17 cellular contexts compared by ENCODE assay signal in the genomic region with DNA sequence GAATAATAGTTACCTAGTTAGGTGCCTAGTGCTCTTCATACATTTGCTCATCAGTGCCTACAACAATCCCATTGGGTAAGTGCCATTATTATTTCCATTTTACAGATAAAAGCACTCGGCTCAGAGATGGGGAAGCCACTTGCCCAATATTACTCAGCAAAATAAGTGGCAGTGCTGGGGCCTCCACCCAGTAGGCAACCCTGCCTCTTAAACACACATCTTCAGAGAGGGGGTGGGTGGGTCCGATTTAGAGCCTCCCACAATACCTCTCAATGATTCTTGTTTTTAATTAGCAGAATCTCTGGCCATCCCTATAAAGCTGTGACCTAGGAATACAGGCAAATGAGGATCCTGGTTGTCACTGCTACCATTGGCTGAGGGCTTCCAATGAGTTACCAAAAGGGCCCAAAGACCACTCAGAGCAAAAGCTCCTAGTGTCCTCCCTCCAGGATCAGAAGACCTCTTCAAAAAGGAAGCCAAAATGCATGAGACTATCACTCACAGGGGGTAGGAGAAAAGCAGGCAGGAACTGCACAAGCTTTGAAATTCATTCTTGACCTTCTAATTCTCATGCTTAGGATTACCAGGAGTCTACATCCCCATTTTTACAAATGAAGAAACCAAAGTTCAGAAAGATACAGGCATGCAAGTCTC. TPM values are rescaled to one million over a fixed set of nuclear protein-coding genes. Genes with fewer than 3 reads are reported as not detected.
DNase-seq lines count a peak whose midpoint lies in the region; ATAC-seq, FAIRE-seq and TF ChIP-seq lines count a peak whose summit lies in the region.
"Had no signal": no experiment of that assay in that cellular context is flagged by ENCODE, and none has a peak within 500 bp of the region (broad histone marks: within the 10 kb centered on the region; RNA-seq: fewer than 3 reads in every experiment).

No MANE protein-coding gene starts in this region.

- no TSS peak for BruUV-seq in GM12878 (replicated peaks; lab: Mats Ljungman, UMichigan)

- H3K18ac ChIP-seq in H9 (ENCODE audit: insufficient read length, low read depth, low read length) = no peak overlapping the region

- intact Hi-C loops in GM12878 (cut with micrococcal nuclease; ENCODE audit: unreplicated experiment) (loop anchor here (5.0 kb wide), 1 partner anchor 248 kb away; no protein-coding TSS in a partner anchor), vagina (cut with DNase I) (no loop called here)

- H3K56ac ChIP-seq in H9 (ENCODE audit: insufficient read length, low read depth, low read length) = no peak overlapping the region

- no peak overlapping the region for H2BK20ac ChIP-seq in H9 (ENCODE audit: low read depth, low read length, poor library complexity, severe bottlenecking)

- no peak overlapping the region for H2BK5ac ChIP-seq in H9 (ENCODE audit: insufficient read length, low read length)

- H3K9me3 Mint-ChIP-seq in H9 = no peaks in the 10 kb centered on the region; a peak in 1 of 5 replicates
- no peaks in the 10 kb centered on the region for H3K9me3 Mint-ChIP-seq in neural progenitor cell
- H3K9me3 Mint-ChIP-seq: activated naive CD4-positive, alpha-beta T cell treated with anti-CD3 and anti-CD28 coated beads, Interleukin-2, amount 50 U/mL, for 72 hours; naive thymus-derived CD8-positive, alpha-beta T cell; stimulated activated naive CD8-positive, alpha-beta T cell treated with anti-CD3 and anti-CD28 coated beads, Interleukin-15, amount 100 ng/mL, for 72 hours had no signal

- no peaks in the 10 kb centered on the region for H3K23me2 ChIP-seq in H9 (ENCODE audit: insufficient read length, low read depth, low read length, poor library complexity, severe bottlenecking)

- no peak overlapping the region for H3K23ac ChIP-seq in H9 (ENCODE audit: insufficient read length, low read depth, low read length)

- H3K36me3 ChIP-seq in GM12878 (ENCODE audit: control insufficient read depth in 2 of 2, insufficient read depth in 2 of 2, low read length in 1 of 2) (no peaks in the 10 kb centered on the region; a peak in 1 of 4 replicates), neural progenitor cell (no peaks in the 10 kb centered on the region), vagina (no peaks in the 10 kb centered on the region)

- TF ChIP-seq RAD21 in GM12878 (IDR thresholded peaks at IDR 0.05; ENCODE audit: insufficient read depth, low read depth, low read length) = no peak

- peak overlapping the region in 2 of 3 experiments; percentile 35 to 89; a peak in 2 of 7 replicates for H3K27ac Mint-ChIP-seq in H9
- peak overlapping the region; percentile 99 for H3K27ac Mint-ChIP-seq in neural progenitor cell
- H3K27ac Mint-ChIP-seq: activated naive CD4-positive, alpha-beta T cell treated with anti-CD3 and anti-CD28 coated beads, Interleukin-2, amount 50 U/mL, for 72 hours; stimulated activated naive CD8-positive, alpha-beta T cell treated with anti-CD3 and anti-CD28 coated beads, Interleukin-15, amount 100 ng/mL, for 72 hours had no signal

- H3K27me3 ChIP-seq in H9 (ENCODE audit: insufficient read depth, low read length) (no peaks in the 10 kb centered on the region), GM12878 (replicated peaks in 1 of 2; ENCODE audit: control insufficient read depth in 2 of 2, insufficient read depth in 2 of 2, low read length in 1 of 2) (no peaks in the 10 kb centered on the region), neural progenitor cell (no peaks in the 10 kb centered on the region), vagina (no peaks in the 10 kb centered on the region)

- DNase-seq in H9 (no peak), GM12878 (ENCODE audit: low read depth, low spot score) (no peak), neural progenitor cell (ENCODE audit: low spot score) (no peak), vagina (ENCODE audit: extremely low spot score in 2 of 2) (no peak), NCI-H1105 treated with DMSO at 0.1 percent for 48 hours (lab: John Stamatoyannopoulos, UW) (no peak)
- DNase-seq in activated CD4-positive, CD25-positive, alpha-beta regulatory T cell (lab: John Stamatoyannopoulos, UW) = no peak
- DNase-seq: central memory CD4-positive, alpha-beta T cell; DMS79 treated with DMSO at 0.1 percent for 48 hours; head of caudate nucleus; left cardiac atrium; naive thymus-derived CD8-positive, alpha-beta T cell; NCI-H2171 treated with DMSO at 0.1 percent for 48 hours; stimulated activated naive CD8-positive, alpha-beta T cell treated with anti-CD3 and anti-CD28 coated beads, Interleukin-15, amount 100 ng/mL, for 72 hours had no signal

- no peaks in the 10 kb centered on the region; a peak in 3 of 7 replicates for H3K36me3 Mint-ChIP-seq in H9 (ENCODE audit: insufficient read depth in 1 of 3, low read depth in 3 of 3)
- no peaks in the 10 kb centered on the region for H3K36me3 Mint-ChIP-seq in neural progenitor cell
- H3K36me3 Mint-ChIP-seq: activated naive CD4-positive, alpha-beta T cell treated with anti-CD3 and anti-CD28 coated beads, Interleukin-2, amount 50 U/mL, for 72 hours; naive thymus-derived CD8-positive, alpha-beta T cell had no signal

- H3K79me2 ChIP-seq in H9 (ENCODE audit: insufficient read depth, low read length) (no peaks in the 10 kb centered on the region), GM12878 (ENCODE audit: control insufficient read depth, insufficient read depth, low read length) (peaks cover 24% of the 10 kb centered on the region), neural progenitor cell (ENCODE audit: low read depth) (no peaks in the 10 kb centered on the region)

- H4K5ac ChIP-seq in H9 (ENCODE audit: insufficient read length, low read depth, low read length) = no peak overlapping the region

- H3K4me3 ChIP-seq in GM12878 = 0 out of 2 replicates have a peak overlapping the region, but pooled peaks have one; percentile 2
- no peak overlapping the region for H3K4me3 ChIP-seq in neural progenitor cell
- H3K4me3 ChIP-seq in vagina = no peak overlapping the region

- H3F3A ChIP-seq in neural progenitor cell (ENCODE audit: low read depth) = peaks cover 45% of the 10 kb centered on the region

- H2AFZ ChIP-seq in H9 (ENCODE audit: low read length) (no peak overlapping the region), GM12878 (ENCODE audit: control insufficient read depth, low read depth, low read length) (peak overlapping the region; percentile 59), neural progenitor cell (replicated peaks) (no peak overlapping the region)

- no peak overlapping the region for H3K4me2 ChIP-seq in H9 (ENCODE audit: insufficient read depth, insufficient read length, low read length)
- H3K4me2 ChIP-seq in GM12878 (ENCODE audit: control insufficient read depth, insufficient read depth) = peak overlapping the region; percentile 63
- no peak overlapping the region for H3K4me2 ChIP-seq in neural progenitor cell

- H2BK12ac ChIP-seq in H9 (ENCODE audit: insufficient read length, low read depth, low read length) = no peak overlapping the region

- in situ Hi-C loops in GM12878 (cut with MboI) = no loop called here

- 0 out of 4 replicates have a peak, but pooled peaks of 1 of the 2 experiments have one; percentile 24 for TF ChIP-seq EP300 in GM12878 (IDR thresholded peaks at IDR 0.05; ENCODE audit: borderline replicate concordance in 1 of 2, control insufficient read depth in 1 of 2, low read depth in 2 of 2, low read length in 2 of 2)

- H2AK5ac ChIP-seq in H9 (ENCODE audit: insufficient read length, low read length) = no peak overlapping the region

- H3K4me1 Mint-ChIP-seq in H9 (peaks cover 64 to 67% of the 10 kb centered on the region in 2 experiments), neural progenitor cell (peaks cover 57% of the 10 kb centered on the region)
- H3K4me1 Mint-ChIP-seq: stimulated activated naive CD8-positive, alpha-beta T cell treated with anti-CD3 and anti-CD28 coated beads, Interleukin-15, amount 100 ng/mL, for 72 hours had no signal

- H3K4me3 Mint-ChIP-seq in H9 (peak overlapping the region in 1 of 2 experiments; percentile 48; a peak in 2 of 5 replicates), neural progenitor cell (peak overlapping the region; percentile 80)
- H3K4me3 Mint-ChIP-seq: naive thymus-derived CD8-positive, alpha-beta T cell; stimulated activated naive CD8-positive, alpha-beta T cell treated with anti-CD3 and anti-CD28 coated beads, Interleukin-15, amount 100 ng/mL, for 72 hours had no signal

- SMC1A ChIA-PET in GM12878 (lab: Charles Lee; ENCODE audit: uncharacterized antibody, unreplicated experiment) = interaction anchor here (0.6 to 2.4 kb wide), 17 partner anchors 8 to 117 kb away, joined by 3 to 8 read pairs (median 4); no protein-coding TSS in a partner anchor

- POLR2A ChIA-PET in GM12878 (lab: Charles Lee) = interaction anchor here (0.6 to 3.1 kb wide), 18 partner anchors 8 to 476 kb away, joined by 3 to 25 read pairs (median 4); partner anchors contain the start of genes CXXC5, ECSCR and UBE2D2

- peaks cover 17% of the 10 kb centered on the region for H3K27me3 Mint-ChIP-seq in H9 (ENCODE audit: low read depth)
- H3K27me3 Mint-ChIP-seq in neural progenitor cell (ENCODE audit: insufficient read depth, low read depth) = peaks cover 6% of the 10 kb centered on the region
- H3K27me3 Mint-ChIP-seq: naive thymus-derived CD8-positive, alpha-beta T cell; stimulated activated naive CD8-positive, alpha-beta T cell treated with anti-CD3 and anti-CD28 coated beads, Interleukin-15, amount 100 ng/mL, for 72 hours had no signal

- RAD21 ChIA-PET in GM12878 (lab: Charles Lee; ENCODE audit: unreplicated experiment) = interaction anchor here (0.8 to 4.1 kb wide), 12 partner anchors 10 to 249 kb away, joined by 3 to 39 read pairs (median 4); partner anchors contain the start of gene UBE2D2

- no peak overlapping the region for H3K27ac ChIP-seq in H9 (ENCODE audit: insufficient read length, low read depth, low read length)
- peak overlapping the region; percentile 59 for H3K27ac ChIP-seq in GM12878 (ENCODE audit: control insufficient read depth, insufficient read depth)
- no peak overlapping the region for H3K27ac ChIP-seq in neural progenitor cell
- H3K27ac ChIP-seq in vagina = no peak overlapping the region

- TF ChIP-seq POLR2A in GM12878 (IDR thresholded peaks at IDR 0.05; ENCODE audit: low read depth, low read length) (no peak), vagina (IDR thresholded peaks at IDR 0.05) (no peak)

- no CpG with 5 or more reads among the region's 2 CpGs for WGBS in H9 (ENCODE audit: extremely low coverage, insufficient read length, low lambda C conversion rate)
- 3% methylated on average over 2 of the region's 2 CpGs for WGBS in GM12878 (ENCODE audit: insufficient coverage, insufficient replicate concordance, low lambda C conversion rate, missing lambda C conversion rate)

- no peak overlapping the region for H4K8ac ChIP-seq in H9 (replicated peaks; ENCODE audit: insufficient read length, low read depth, low read length)

- H3K9ac ChIP-seq in H9 (ENCODE audit: extremely low read depth, insufficient read length, low read length) (no peak overlapping the region), GM12878 (ENCODE audit: control insufficient read depth, insufficient read depth, low read length) (peak overlapping the region; percentile 45), neural progenitor cell (no peak overlapping the region)

- no peak overlapping the region for H3K14ac ChIP-seq in H9 (ENCODE audit: insufficient read depth, low read length)

- CTCF ChIA-PET in GM12878 (lab: Yijun Ruan, JAX) = interaction anchor here (0.6 to 3.3 kb wide), 10 partner anchors 10 to 239 kb away, joined by 3 to 17 read pairs (median 6); no protein-coding TSS in a partner anchor

- no peak for FAIRE-seq in GM12878 (lab: Jason Lieb, UNC)

- no peaks in the 10 kb centered on the region for H4K20me1 ChIP-seq in H9 (ENCODE audit: control insufficient read depth, insufficient read depth, insufficient read length)
- no peaks in the 10 kb centered on the region for H4K20me1 ChIP-seq in GM12878 (ENCODE audit: control insufficient read depth, insufficient read depth)
- peaks cover 5% of the 10 kb centered on the region for H4K20me1 ChIP-seq in neural progenitor cell (ENCODE audit: low read depth)

- no peak overlapping the region for H4K91ac ChIP-seq in H9 (ENCODE audit: insufficient read length, low read depth, low read length)

- no peak overlapping the region for H3T11ph ChIP-seq in H9 (ENCODE audit: low read length)

- H3K79me1 ChIP-seq in H9 (ENCODE audit: insufficient read depth, low read depth, low read length, poor library complexity, severe bottlenecking) = no peaks in the 10 kb centered on the region

- ATAC-seq in GM18511 (IDR thresholded peaks at IDR 0.05; ENCODE audit: unreplicated experiment) = peak; percentile 58
- ATAC-seq in GM12878 = peak; percentile 88
- no peak for ATAC-seq in HG03571 (IDR thresholded peaks at IDR 0.05; ENCODE audit: unreplicated experiment)
- ATAC-seq: activated naive CD4-positive, alpha-beta T cell treated with anti-CD3 and anti-CD28 coated beads, Interleukin-2, amount 50 U/mL, for 72 hours; left cardiac atrium; naive thymus-derived CD8-positive, alpha-beta T cell; sciatic nerve; stimulated activated naive CD8-positive, alpha-beta T cell treated with anti-CD3 and anti-CD28 coated beads, Interleukin-15, amount 100 ng/mL, for 72 hours had no signal

- H2BK15ac ChIP-seq in H9 (ENCODE audit: low read depth, low read length) = no peak overlapping the region

- H3K9me3 ChIP-seq in H9 (ENCODE audit: control insufficient read depth, low read depth, low read length) (no peaks in the 10 kb centered on the region), GM12878 (replicated peaks; ENCODE audit: control insufficient read depth, insufficient read depth, low read length) (no peaks in the 10 kb centered on the region; the same call in 2 of the 3 replicates), neural progenitor cell (ENCODE audit: low read depth) (no peaks in the 10 kb centered on the region), vagina (no peaks in the 10 kb centered on the region)

- H3K4me1 ChIP-seq in H9 (ENCODE audit: insufficient read depth, low read length) (peaks cover 17% of the 10 kb centered on the region; the same call in 1 of the 2 replicates), GM12878 (ENCODE audit: control insufficient read depth, insufficient read depth, low read length) (peaks cover 28% of the 10 kb centered on the region), neural progenitor cell (peaks cover 46% of the 10 kb centered on the region), vagina (peaks cover 3% of the 10 kb centered on the region)

- no peak for TF ChIP-seq CTCF in H9 (conservative IDR thresholded peaks at IDR 0.05)
- TF ChIP-seq CTCF in GM12878 (IDR thresholded peaks at IDR 0.05 in 2 of 3, conservative IDR thresholded peaks at IDR 0.05 in 1 of 3; ENCODE audit: control insufficient read depth in 2 of 3, extremely low read depth in 1 of 3, insufficient read depth in 1 of 3, low read depth in 3 of 3, low read length in 3 of 3) = no peak
- TF ChIP-seq CTCF in neural progenitor cell (IDR thresholded peaks at IDR 0.05) = no peak
- TF ChIP-seq CTCF in vagina (IDR thresholded peaks at IDR 0.05) = no peak

- no peak overlapping the region for H3K4ac ChIP-seq in H9 (ENCODE audit: low read depth, low read length)

- no peak overlapping the region for H2BK120ac ChIP-seq in H9 (ENCODE audit: low read depth, low read length, poor library complexity, severe bottlenecking)

RNA-seq across cellular contexts. Expression of gene UBE2D2, which starts 36.1 kb away (rescaled TPM):
- total RNA-seq in H9 (2021) (231 and 236 TPM in 2 replicates), GM12878 (2014; rRNA removed) (93.1 and 107 TPM in 2 replicates), GM12878 (2014; rRNA removed; fragmentation: Illumina TruSeq; extraction: Trizol) (134 and 136 TPM in 2 replicates), GM12878 (2021) (166 and 174 TPM in 2 replicates), neural progenitor cell (ENCODE audit: low replicate concordance) (131 and 141 TPM in 2 replicates), vagina (57.5 TPM)
- 91.1 and 104 TPM in 2 replicates for total RNA-seq in GM12878 (2013; cell fraction: nucleolus; rRNA removed)
- 146 TPM for polyA plus RNA-seq in GM12878 (2011; ENCODE audit: low read depth)
- polyA plus RNA-seq in GM12878 (2011; rRNA removed) (139 and 185 TPM in 2 replicates), GM12878 (2014; fragmentation: Illumina TruSeq; extraction: Trizol) (120 and 151 TPM in 2 replicates), GM12878 (2014; fragmentation: Nextera tagmentation; extraction: Ambion mirVana) (100 to 1,000 TPM in 1 of 2 experiments, 10 to 100 TPM in 1; 58.6 to 120 TPM), GM12878 (2014; rRNA removed) (79.2 and 99.2 TPM in 2 replicates), GM12878 (2016; fragmentation: Nextera tagmentation; extraction: Ambion mirVana) (100 to 1,000 TPM; 227 to 245 TPM)
- polyA plus RNA-seq in GM12878 (2011; cell fraction: cytosol; rRNA removed) = 40.9 and 52.0 TPM in 2 replicates
- 40.3 and 44.3 TPM in 2 replicates for polyA plus RNA-seq in GM12878 (2011; cell fraction: nucleus; rRNA removed)
- polyA plus RNA-seq in GM12878 (2012) = 193 and 217 TPM in 2 replicates
- polyA minus RNA-seq in GM12878 (2011; rRNA and poly(A)+ RNA removed) = 52.8 and 83.5 TPM in 2 replicates
- polyA minus RNA-seq in GM12878 (2011; cell fraction: cytosol; rRNA and poly(A)+ RNA removed) = 31.5 and 44.0 TPM in 2 replicates
- polyA minus RNA-seq in GM12878 (2011; cell fraction: nucleus; rRNA and poly(A)+ RNA removed) = 20.8 and 43.4 TPM in 2 replicates

RNA-seq across cellular contexts. Expression of gene STING1, which starts 42.5 kb away (rescaled TPM):
- total RNA-seq in H9 (2021) (0.26 and 0.48 TPM in 2 replicates), GM12878 (2014; rRNA removed) (43.8 and 48.5 TPM in 2 replicates), GM12878 (2014; rRNA removed; fragmentation: Illumina TruSeq; extraction: Trizol) (16.5 and 17.1 TPM in 2 replicates), GM12878 (2021) (49.6 and 53.3 TPM in 2 replicates), neural progenitor cell (ENCODE audit: low replicate concordance) (0.07 and 0.19 TPM in 2 replicates), vagina (103 TPM)
- 30.9 and 35.8 TPM in 2 replicates for total RNA-seq in GM12878 (2013; cell fraction: nucleolus; rRNA removed)
- polyA plus RNA-seq in GM12878 (2011; ENCODE audit: low read depth) = 10.5 TPM
- polyA plus RNA-seq in GM12878 (2011; rRNA removed) (8.3 and 20.2 TPM in 2 replicates), GM12878 (2014; fragmentation: Illumina TruSeq; extraction: Trizol) (27.7 and 34.1 TPM in 2 replicates), GM12878 (2014; fragmentation: Nextera tagmentation; extraction: Ambion mirVana) (10 to 100 TPM; 10.1 to 12.1 TPM), GM12878 (2014; rRNA removed) (47.9 and 59.8 TPM in 2 replicates), GM12878 (2016; fragmentation: Nextera tagmentation; extraction: Ambion mirVana) (10 to 100 TPM; 49.3 to 56.1 TPM)
- polyA plus RNA-seq in GM12878 (2011; cell fraction: cytosol; rRNA removed) = 22.6 and 29.8 TPM in 2 replicates
- 62.4 and 77.1 TPM in 2 replicates for polyA plus RNA-seq in GM12878 (2011; cell fraction: nucleus; rRNA removed)
- 14.5 and 19.3 TPM in 2 replicates for polyA plus RNA-seq in GM12878 (2012)
- 15.2 and 25.7 TPM in 2 replicates for polyA minus RNA-seq in GM12878 (2011; rRNA and poly(A)+ RNA removed)
- 11.6 and 16.9 TPM in 2 replicates for polyA minus RNA-seq in GM12878 (2011; cell fraction: cytosol; rRNA and poly(A)+ RNA removed)
- 17.8 and 22.0 TPM in 2 replicates for polyA minus RNA-seq in GM12878 (2011; cell fraction: nucleus; rRNA and poly(A)+ RNA removed)

RNA-seq across cellular contexts. Expression of gene SMIM33, which starts 54.3 kb away (rescaled TPM):
- not detected in 2 replicates for total RNA-seq in H9 (2021)
- total RNA-seq in GM12878 (2013; cell fraction: nucleolus; rRNA removed) = 0.19 TPM in 1 of 2 replicates, not detected in the other
- total RNA-seq in GM12878 (2014; rRNA removed) = 0.05 TPM in 1 of 2 replicates, not detected in the other
- 0.04 TPM in 1 of 2 replicates, not detected in the other for total RNA-seq in GM12878 (2014; rRNA removed; fragmentation: Illumina TruSeq; extraction: Trizol)
- total RNA-seq in GM12878 (2021) = not detected in 2 replicates
- polyA plus RNA-seq in GM12878 (2011; ENCODE audit: low read depth) = not detected
- polyA plus RNA-seq in GM12878 (2011; rRNA removed) = not detected in 2 replicates
- not detected in 2 replicates for polyA plus RNA-seq in GM12878 (2011; cell fraction: cytosol; rRNA removed)
- not detected in 2 replicates for polyA plus RNA-seq in GM12878 (2011; cell fraction: nucleus; rRNA removed)
- polyA plus RNA-seq in GM12878 (2012) = not detected in 2 replicates
- polyA plus RNA-seq in GM12878 (2014; fragmentation: Illumina TruSeq; extraction: Trizol) = 0.03 TPM in 1 of 2 replicates, not detected in the other
- under 1 TPM in 1 of 2 experiments, not detected in 1; 0.09 TPM for polyA plus RNA-seq in GM12878 (2014; fragmentation: Nextera tagmentation; extraction: Ambion mirVana)
- 0.04 TPM in 1 of 2 replicates, not detected in the other for polyA plus RNA-seq in GM12878 (2014; rRNA removed)
- polyA plus RNA-seq in GM12878 (2016; fragmentation: Nextera tagmentation; extraction: Ambion mirVana) = under 1 TPM; 0.12 to 0.25 TPM
- not detected in 2 replicates for polyA minus RNA-seq in GM12878 (2011; rRNA and poly(A)+ RNA removed)
- not detected in 2 replicates for polyA minus RNA-seq in GM12878 (2011; cell fraction: cytosol; rRNA and poly(A)+ RNA removed)
- not detected in 2 replicates for polyA minus RNA-seq in GM12878 (2011; cell fraction: nucleus; rRNA and poly(A)+ RNA removed)
- total RNA-seq in neural progenitor cell (ENCODE audit: low replicate concordance) = not detected in 2 replicates
- total RNA-seq in vagina = not detected
- total RNA-seq: left cardiac atrium, sciatic nerve had no signal

Comparison
In these comparisons a context has a peak if more than half of its experiments do, and no peak if none do; other contexts are left out.
1. RNA of gene STING1, which starts 42.5 kb away (total RNA-seq): 103 TPM in vagina (single experiment) and 16.5 to 53.3 TPM in GM12878; 0.26 to 0.48 TPM in H9 and 0.07 to 0.19 TPM in neural progenitor cell; every median in the first group is over 10 times any median in the second.